In genomic region chr20:56202493-56203077, GRCh38 we compare ENCODE assay signal across 9 cellular contexts. TPM values are rescaled to one million over a fixed set of nuclear protein-coding genes. Genes with fewer than 3 reads are reported as not detected.
DNase-seq lines count a peak whose midpoint lies in the region; ATAC-seq and TF ChIP-seq lines count a peak whose summit lies in the region.
"Had no signal": no experiment of that assay in that cellular context is flagged by ENCODE, and none has a peak within 500 bp of the region (broad histone marks: within the 10 kb centered on the region; RNA-seq: fewer than 3 reads in every experiment).

No MANE protein-coding gene starts in this region.

- no peak overlapping the region for H3K4me3 ChIP-seq in DOHH2 (ENCODE audit: low read length)

- ATAC-seq in left lobe of liver (peak; percentile 78), HG02938 (IDR thresholded peaks at IDR 0.05; ENCODE audit: unreplicated experiment) (no peak)
- ATAC-seq: activated naive CD4-positive, alpha-beta T cell treated with anti-CD3 and anti-CD28 coated beads, Interleukin-2, amount 50 U/mL, for 72 hours had no signal

- no peaks in the 10 kb centered on the region for H3F3A ChIP-seq in DOHH2 (ENCODE audit: control insufficient read depth, insufficient read depth)

- TF ChIP-seq CTCF in DOHH2 (IDR thresholded peaks at IDR 0.05; ENCODE audit: low read depth, low read length, poor library complexity, severe bottlenecking), result peak; percentile 29

- no peaks in the 10 kb centered on the region for H3K36me3 ChIP-seq in DOHH2 (ENCODE audit: control insufficient read depth, low read length)

- H3K9me2 ChIP-seq in DOHH2 (replicated peaks; ENCODE audit: control insufficient read depth, low read length), result no peaks in the 10 kb centered on the region

- H4K20me1 ChIP-seq in DOHH2 (ENCODE audit: control insufficient read depth, insufficient read depth, low read depth, low read length), result no peaks in the 10 kb centered on the region

- H3K4me1 ChIP-seq in DOHH2 (ENCODE audit: control insufficient read depth, low read length), result no peaks in the 10 kb centered on the region

- DNase-seq in Kasumi-1 (lab: John Stamatoyannopoulos, UW), result peak; percentile 43 to 55
- DNase-seq in astrocyte of the hippocampus (ENCODE audit: low read depth, low spot score), result peak; percentile 53
- DNase-seq in left lobe of liver (ENCODE audit: low spot score), result no peak
- no peak for DNase-seq in cerebellum (ENCODE audit: low spot score)
- DNase-seq in DMS79 (lab: John Stamatoyannopoulos, UW), result no peak
- no peak for DNase-seq in G401 (ENCODE audit: low spot score)

- H3K27ac ChIP-seq in DOHH2 (ENCODE audit: low read depth, low read length), result no peak overlapping the region

- H3K27me3 ChIP-seq in DOHH2 (ENCODE audit: control insufficient read depth, low read length), result no peaks in the 10 kb centered on the region

- H3K9me3 ChIP-seq in DOHH2 (ENCODE audit: control insufficient read depth, insufficient read depth, low read length), result peaks cover 26% of the 10 kb centered on the region

- no peaks in the 10 kb centered on the region for H3K79me2 ChIP-seq in DOHH2 (ENCODE audit: control insufficient read depth, low read length)

- H3K4me2 ChIP-seq in DOHH2 (ENCODE audit: low read length), result no peak overlapping the region

- in situ Hi-C loops in G401 (cut with HindIII; ENCODE audit: low sequenced_read_pairs), result no loop called here

RNA-seq across cellular contexts. Expression of gene MC3R, which starts 45.9 kb away (rescaled TPM):
- total RNA-seq in left lobe of liver, result not detected
- total RNA-seq in cerebellum, result not detected
- not detected in 2 replicates for total RNA-seq in G401 (2014; rRNA removed; shearing (Covaris generic))
- total RNA-seq: activated naive CD4-positive, alpha-beta T cell treated with anti-CD3 and anti-CD28 coated beads, Interleukin-2, amount 50 U/mL, for 72 hours had no signal

Comparison
In these comparisons a context has a peak if more than half of its experiments do, and no peak if none do; other contexts are left out.
1. DNase-seq: peak in Kasumi-1 (2 of 2) and astrocyte of the hippocampus (single experiment); none in left lobe of liver (single experiment), cerebellum (single experiment), DMS79 (single experiment) and G401 (single experiment).